ENCODE assay signal across 1 cellular context in the genomic region with DNA sequence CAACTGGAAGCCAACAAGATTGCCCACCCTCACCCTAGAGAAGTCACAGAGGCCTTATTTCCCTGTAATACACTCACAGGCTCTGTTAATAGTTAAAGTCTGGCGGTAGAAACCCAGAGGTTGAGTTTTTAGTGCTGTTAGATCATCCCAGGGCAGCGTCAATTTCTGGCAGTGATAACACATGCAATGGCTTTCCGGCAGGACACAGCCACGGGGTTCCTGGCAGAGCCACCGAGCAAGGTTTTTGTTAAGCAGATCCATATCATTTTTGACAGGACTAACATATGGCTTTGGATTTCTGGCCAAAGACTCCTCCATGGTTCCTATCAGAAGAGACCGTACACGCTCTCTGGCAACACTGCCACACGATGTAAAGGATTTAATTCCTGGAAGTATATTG.
TF ChIP-seq lines count a peak whose summit lies in the region.

No MANE protein-coding gene starts in this region.

TF ChIP-seq in H1, 55 proteins besides CTCF, POLR2A, EP300 and RAD21 (continued from another document):
- TF ChIP-seq POLR2AphosphoS5 (IDR thresholded peaks at IDR 0.05; ENCODE audit: low read depth, low read length) (no peak), KDM5A (IDR thresholded peaks at IDR 0.05; ENCODE audit: low read length) (no peak), BCL11A (IDR thresholded peaks at IDR 0.05; ENCODE audit: low read depth in 2 of 2, low read length in 2 of 2) (no peak), SIN3A (conservative IDR thresholded peaks at IDR 0.05 in 1 of 2, IDR thresholded peaks at IDR 0.05 in 1 of 2; ENCODE audit: low read depth in 1 of 2, low read length in 2 of 2) (no peak), TAF7 (optimal IDR thresholded peaks at IDR 0.05; ENCODE audit: borderline replicate concordance, low read depth, low read length) (no peak), SUZ12 (IDR thresholded peaks at IDR 0.05; ENCODE audit: low read length) (no peak), RNF2 (IDR thresholded peaks at IDR 0.05; ENCODE audit: borderline replicate concordance, low read depth, low read length, missing control alignments, poor library complexity, severe bottlenecking) (no peak), NRF1 (IDR thresholded peaks at IDR 0.05; ENCODE audit: low read depth, low read length) (no peak), CBX5 (IDR thresholded peaks at IDR 0.05; ENCODE audit: low read depth, low read length) (no peak)
- TF ChIP-seq, protein P1, sequence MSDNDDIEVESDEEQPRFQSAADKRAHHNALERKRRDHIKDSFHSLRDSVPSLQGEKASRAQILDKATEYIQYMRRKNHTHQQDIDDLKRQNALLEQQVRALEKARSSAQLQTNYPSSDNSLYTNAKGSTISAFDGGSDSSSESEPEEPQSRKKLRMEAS (IDR thresholded peaks at IDR 0.05): no peak
TF ChIP-seq in H1: peak in this region for 0.
